1 cellular context compared by ENCODE assay signal in the genomic region with DNA sequence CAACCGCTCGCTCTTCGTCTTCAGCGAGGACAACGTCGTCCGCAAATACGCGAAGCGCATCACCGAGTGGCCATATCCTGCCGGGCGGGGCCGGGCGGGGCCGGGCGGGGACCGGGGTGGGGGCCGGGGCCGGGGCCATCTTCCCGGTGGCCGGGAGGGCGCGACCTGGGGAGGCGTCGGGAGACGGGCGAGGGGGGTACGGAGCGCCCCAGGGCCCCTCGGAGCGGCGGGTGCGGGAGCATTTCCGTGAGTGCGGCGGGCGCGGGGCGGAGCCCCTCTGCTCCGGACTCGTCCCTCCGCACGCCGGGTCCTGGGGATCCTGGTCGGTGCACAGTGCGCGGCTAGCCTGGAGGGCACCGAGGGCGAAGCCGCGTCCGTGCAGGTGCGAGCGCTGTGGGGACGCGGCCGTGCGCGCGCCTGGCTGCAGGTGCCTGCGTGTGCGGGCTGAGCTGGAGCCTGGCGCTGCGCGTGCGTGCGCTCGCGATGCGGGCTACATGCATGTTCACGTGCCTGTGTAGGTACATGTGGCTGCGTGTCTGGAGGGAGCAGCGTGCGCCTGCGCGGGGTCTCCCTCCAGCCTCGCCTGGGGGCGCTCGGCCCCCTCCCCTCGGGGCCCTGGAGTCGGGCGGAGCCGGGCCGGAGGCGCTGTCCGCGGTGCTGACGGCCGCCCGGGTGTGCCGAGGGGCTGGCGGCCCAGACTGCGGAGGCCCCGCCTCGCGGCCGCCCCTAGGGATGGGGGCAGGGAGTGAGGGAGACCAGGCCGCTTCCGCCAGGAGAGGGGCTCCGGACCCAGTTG.
TF ChIP-seq lines count a peak whose summit lies in the region.

No MANE protein-coding gene starts in this region.

TF ChIP-seq in HepG2, 621 proteins besides CTCF, POLR2A, EP300 and RAD21 (continued from another document and continues in another):
- TF ChIP-seq, protein P1, sequence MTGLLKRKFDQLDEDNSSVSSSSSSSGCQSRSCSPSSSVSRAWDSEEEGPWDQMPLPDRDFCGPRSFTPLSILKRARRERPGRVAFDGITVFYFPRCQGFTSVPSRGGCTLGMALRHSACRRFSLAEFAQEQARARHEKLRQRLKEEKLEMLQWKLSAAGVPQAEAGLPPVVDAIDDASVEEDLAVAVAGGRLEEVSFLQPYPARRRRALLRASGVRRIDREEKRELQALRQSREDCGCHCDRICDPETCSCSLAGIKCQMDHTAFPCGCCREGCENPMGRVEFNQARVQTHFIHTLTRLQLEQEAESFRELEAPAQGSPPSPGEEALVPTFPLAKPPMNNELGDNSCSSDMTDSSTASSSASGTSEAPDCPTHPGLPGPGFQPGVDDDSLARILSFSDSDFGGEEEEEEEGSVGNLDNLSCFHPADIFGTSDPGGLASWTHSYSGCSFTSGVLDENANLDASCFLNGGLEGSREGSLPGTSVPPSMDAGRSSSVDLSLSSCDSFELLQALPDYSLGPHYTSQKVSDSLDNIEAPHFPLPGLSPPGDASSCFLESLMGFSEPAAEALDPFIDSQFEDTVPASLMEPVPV (CRISPR knock-in tag; IDR thresholded peaks at IDR 0.05) = no peak
- TF ChIP-seq ZNF660 (CRISPR knock-in tag; IDR thresholded peaks at IDR 0.05; ENCODE audit: borderline replicate concordance, low read depth) (no peak), MBNL3 (CRISPR knock-in tag; conservative IDR thresholded peaks at IDR 0.05) (no peak), CENPBD1 (CRISPR knock-in tag; IDR thresholded peaks at IDR 0.05; ENCODE audit: borderline replicate concordance, low read depth) (no peak), ZNF879 (CRISPR knock-in tag; IDR thresholded peaks at IDR 0.05) (no peak), GPBP1L1 (CRISPR knock-in tag; IDR thresholded peaks at IDR 0.05) (no peak), TSC22D2 (CRISPR knock-in tag; IDR thresholded peaks at IDR 0.05; ENCODE audit: borderline replicate concordance) (0 out of 2 replicates have a peak, but pooled peaks have one; percentile 35), NR2F1 (CRISPR knock-in tag; IDR thresholded peaks at IDR 0.05) (no peak), LBX2 (CRISPR knock-in tag; IDR thresholded peaks at IDR 0.05; ENCODE audit: borderline replicate concordance) (peak; percentile 50; the same call in 1 of the 2 replicates), POLR2AphosphoS5 (IDR thresholded peaks at IDR 0.05; ENCODE audit: low read depth, low read length) (no peak), SRY (CRISPR knock-in tag; IDR thresholded peaks at IDR 0.05) (peak; percentile 48; the same call in 1 of the 2 replicates), ZNF790 (CRISPR knock-in tag; IDR thresholded peaks at IDR 0.05; ENCODE audit: borderline replicate concordance) (peak; percentile 59; the same call in 1 of the 2 replicates), SP5 (CRISPR knock-in tag; IDR thresholded peaks at IDR 0.05; ENCODE audit: borderline replicate concordance, low read depth) (no peak), HOXA7 (CRISPR knock-in tag; IDR thresholded peaks at IDR 0.05) (no peak), ZNF510 (CRISPR knock-in tag; IDR thresholded peaks at IDR 0.05; ENCODE audit: low read depth) (no peak), ZNF567 (CRISPR knock-in tag; IDR thresholded peaks at IDR 0.05; ENCODE audit: borderline replicate concordance) (no peak), ZNF430 (CRISPR knock-in tag; IDR thresholded peaks at IDR 0.05) (no peak), ZBTB7B (CRISPR knock-in tag; IDR thresholded peaks at IDR 0.05) (no peak), EZH2 (conservative IDR thresholded peaks at IDR 0.05; ENCODE audit: low read depth, low read length) (no peak), RXRB (CRISPR knock-in tag; IDR thresholded peaks at IDR 0.05; ENCODE audit: borderline replicate concordance) (no peak), ETV6 (CRISPR knock-in tag; conservative IDR thresholded peaks at IDR 0.05) (no peak), KAT2B (IDR thresholded peaks at IDR 0.05; ENCODE audit: borderline replicate concordance, low read depth, low read length) (no peak), ZNF282 (IDR thresholded peaks at IDR 0.05; ENCODE audit: partially characterized antibody) (no peak), ELF3 (CRISPR knock-in tag; IDR thresholded peaks at IDR 0.05) (no peak), ZNF839 (CRISPR knock-in tag; IDR thresholded peaks at IDR 0.05; ENCODE audit: borderline replicate concordance) (no peak), ZNF569 (CRISPR knock-in tag; IDR thresholded peaks at IDR 0.05; ENCODE audit: borderline replicate concordance) (no peak), U2AF1 (optimal IDR thresholded peaks at IDR 0.05; ENCODE audit: low read depth, low read length) (no peak), ZNF670 (CRISPR knock-in tag; IDR thresholded peaks at IDR 0.05; ENCODE audit: borderline replicate concordance) (no peak)
- TF ChIP-seq, protein P2, sequence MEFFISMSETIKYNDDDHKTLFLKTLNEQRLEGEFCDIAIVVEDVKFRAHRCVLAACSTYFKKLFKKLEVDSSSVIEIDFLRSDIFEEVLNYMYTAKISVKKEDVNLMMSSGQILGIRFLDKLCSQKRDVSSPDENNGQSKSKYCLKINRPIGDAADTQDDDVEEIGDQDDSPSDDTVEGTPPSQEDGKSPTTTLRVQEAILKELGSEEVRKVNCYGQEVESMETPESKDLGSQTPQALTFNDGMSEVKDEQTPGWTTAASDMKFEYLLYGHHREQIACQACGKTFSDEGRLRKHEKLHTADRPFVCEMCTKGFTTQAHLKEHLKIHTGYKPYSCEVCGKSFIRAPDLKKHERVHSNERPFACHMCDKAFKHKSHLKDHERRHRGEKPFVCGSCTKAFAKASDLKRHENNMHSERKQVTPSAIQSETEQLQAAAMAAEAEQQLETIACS (CRISPR knock-in tag; IDR thresholded peaks at IDR 0.05) = no peak
- TF ChIP-seq, protein P3, sequence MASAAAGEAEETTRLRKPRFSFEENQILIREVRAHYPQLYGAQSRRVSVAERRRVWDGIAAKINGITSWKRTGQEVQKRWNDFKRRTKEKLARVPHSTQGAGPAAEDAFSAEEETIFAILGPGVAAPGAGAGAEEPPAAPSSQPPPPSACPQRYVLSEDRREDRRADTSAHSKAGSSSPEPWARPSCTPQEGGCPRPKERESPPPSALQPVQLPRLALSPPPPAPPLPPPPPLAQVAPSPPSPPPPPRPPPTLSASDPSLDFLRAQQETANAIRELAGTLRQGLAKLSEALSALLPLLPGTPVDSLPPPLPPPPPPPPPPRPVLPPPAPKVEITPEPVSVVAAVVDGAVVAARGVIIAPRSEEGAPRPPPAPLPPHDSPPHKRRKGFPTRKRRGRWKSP (CRISPR knock-in tag; IDR thresholded peaks at IDR 0.05) = no peak
- TF ChIP-seq, protein P4, sequence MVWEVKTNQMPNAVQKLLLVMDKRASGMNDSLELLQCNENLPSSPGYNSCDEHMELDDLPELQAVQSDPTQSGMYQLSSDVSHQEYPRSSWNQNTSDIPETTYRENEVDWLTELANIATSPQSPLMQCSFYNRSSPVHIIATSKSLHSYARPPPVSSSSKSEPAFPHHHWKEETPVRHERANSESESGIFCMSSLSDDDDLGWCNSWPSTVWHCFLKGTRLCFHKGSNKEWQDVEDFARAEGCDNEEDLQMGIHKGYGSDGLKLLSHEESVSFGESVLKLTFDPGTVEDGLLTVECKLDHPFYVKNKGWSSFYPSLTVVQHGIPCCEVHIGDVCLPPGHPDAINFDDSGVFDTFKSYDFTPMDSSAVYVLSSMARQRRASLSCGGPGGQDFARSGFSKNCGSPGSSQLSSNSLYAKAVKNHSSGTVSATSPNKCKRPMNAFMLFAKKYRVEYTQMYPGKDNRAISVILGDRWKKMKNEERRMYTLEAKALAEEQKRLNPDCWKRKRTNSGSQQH (CRISPR knock-in tag; IDR thresholded peaks at IDR 0.05; ENCODE audit: low read depth) = no peak
- TF ChIP-seq, protein P5, sequence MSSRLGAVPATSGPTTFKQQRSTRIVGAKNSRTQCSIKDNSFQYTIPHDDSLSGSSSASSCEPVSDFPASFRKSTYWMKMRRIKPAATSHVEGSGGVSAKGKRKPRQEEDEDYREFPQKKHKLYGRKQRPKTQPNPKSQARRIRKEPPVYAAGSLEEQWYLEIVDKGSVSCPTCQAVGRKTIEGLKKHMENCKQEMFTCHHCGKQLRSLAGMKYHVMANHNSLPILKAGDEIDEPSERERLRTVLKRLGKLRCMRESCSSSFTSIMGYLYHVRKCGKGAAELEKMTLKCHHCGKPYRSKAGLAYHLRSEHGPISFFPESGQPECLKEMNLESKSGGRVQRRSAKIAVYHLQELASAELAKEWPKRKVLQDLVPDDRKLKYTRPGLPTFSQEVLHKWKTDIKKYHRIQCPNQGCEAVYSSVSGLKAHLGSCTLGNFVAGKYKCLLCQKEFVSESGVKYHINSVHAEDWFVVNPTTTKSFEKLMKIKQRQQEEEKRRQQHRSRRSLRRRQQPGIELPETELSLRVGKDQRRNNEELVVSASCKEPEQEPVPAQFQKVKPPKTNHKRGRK (CRISPR knock-in tag; IDR thresholded peaks at IDR 0.05) = no peak
- TF ChIP-seq, protein P6, sequence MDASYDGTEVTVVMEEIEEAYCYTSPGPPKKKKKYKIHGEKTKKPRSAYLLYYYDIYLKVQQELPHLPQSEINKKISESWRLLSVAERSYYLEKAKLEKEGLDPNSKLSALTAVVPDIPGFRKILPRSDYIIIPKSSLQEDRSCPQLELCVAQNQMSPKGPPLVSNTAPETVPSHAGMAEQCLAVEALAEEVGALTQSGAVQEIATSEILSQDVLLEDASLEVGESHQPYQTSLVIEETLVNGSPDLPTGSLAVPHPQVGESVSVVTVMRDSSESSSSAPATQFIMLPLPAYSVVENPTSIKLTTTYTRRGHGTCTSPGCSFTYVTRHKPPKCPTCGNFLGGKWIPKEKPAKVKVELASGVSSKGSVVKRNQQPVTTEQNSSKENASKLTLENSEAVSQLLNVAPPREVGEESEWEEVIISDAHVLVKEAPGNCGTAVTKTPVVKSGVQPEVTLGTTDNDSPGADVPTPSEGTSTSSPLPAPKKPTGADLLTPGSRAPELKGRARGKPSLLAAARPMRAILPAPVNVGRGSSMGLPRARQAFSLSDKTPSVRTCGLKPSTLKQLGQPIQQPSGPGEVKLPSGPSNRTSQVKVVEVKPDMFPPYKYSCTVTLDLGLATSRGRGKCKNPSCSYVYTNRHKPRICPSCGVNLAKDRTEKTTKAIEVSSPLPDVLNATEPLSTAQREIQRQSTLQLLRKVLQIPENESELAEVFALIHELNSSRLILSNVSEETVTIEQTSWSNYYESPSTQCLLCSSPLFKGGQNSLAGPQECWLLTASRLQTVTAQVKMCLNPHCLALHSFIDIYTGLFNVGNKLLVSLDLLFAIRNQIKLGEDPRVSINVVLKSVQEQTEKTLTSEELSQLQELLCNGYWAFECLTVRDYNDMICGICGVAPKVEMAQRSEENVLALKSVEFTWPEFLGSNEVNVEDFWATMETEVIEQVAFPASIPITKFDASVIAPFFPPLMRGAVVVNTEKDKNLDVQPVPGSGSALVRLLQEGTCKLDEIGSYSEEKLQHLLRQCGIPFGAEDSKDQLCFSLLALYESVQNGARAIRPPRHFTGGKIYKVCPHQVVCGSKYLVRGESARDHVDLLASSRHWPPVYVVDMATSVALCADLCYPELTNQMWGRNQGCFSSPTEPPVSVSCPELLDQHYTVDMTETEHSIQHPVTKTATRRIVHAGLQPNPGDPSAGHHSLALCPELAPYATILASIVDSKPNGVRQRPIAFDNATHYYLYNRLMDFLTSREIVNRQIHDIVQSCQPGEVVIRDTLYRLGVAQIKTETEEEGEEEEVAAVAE (CRISPR knock-in tag; IDR thresholded peaks at IDR 0.05; ENCODE audit: borderline replicate concordance) = no peak
- TF ChIP-seq, protein P7, sequence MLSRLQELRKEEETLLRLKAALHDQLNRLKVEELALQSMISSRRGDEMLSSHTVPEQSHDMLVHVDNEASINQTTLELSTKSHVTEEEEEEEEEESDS (CRISPR knock-in tag; IDR thresholded peaks at IDR 0.05; ENCODE audit: borderline replicate concordance) = no peak
- TF ChIP-seq, protein P8, sequence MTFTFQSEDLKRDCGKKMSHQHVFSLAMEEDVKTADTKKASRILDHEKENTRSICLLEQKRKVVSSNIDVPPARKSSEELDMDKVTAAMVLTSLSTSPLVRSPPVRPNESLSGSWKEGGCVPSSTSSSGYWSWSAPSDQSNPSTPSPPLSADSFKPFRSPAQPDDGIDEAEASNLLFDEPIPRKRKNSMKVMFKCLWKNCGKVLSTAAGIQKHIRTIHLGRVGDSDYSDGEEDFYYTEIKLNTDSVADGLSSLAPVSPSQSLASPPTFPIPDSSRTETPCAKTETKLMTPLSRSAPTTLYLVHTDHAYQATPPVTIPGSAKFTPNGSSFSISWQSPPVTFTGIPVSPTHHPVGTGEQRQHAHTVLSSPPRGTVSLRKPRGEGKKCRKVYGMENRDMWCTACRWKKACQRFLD (CRISPR knock-in tag; IDR thresholded peaks at IDR 0.05; ENCODE audit: borderline replicate concordance) = no peak
- TF ChIP-seq, protein P9, sequence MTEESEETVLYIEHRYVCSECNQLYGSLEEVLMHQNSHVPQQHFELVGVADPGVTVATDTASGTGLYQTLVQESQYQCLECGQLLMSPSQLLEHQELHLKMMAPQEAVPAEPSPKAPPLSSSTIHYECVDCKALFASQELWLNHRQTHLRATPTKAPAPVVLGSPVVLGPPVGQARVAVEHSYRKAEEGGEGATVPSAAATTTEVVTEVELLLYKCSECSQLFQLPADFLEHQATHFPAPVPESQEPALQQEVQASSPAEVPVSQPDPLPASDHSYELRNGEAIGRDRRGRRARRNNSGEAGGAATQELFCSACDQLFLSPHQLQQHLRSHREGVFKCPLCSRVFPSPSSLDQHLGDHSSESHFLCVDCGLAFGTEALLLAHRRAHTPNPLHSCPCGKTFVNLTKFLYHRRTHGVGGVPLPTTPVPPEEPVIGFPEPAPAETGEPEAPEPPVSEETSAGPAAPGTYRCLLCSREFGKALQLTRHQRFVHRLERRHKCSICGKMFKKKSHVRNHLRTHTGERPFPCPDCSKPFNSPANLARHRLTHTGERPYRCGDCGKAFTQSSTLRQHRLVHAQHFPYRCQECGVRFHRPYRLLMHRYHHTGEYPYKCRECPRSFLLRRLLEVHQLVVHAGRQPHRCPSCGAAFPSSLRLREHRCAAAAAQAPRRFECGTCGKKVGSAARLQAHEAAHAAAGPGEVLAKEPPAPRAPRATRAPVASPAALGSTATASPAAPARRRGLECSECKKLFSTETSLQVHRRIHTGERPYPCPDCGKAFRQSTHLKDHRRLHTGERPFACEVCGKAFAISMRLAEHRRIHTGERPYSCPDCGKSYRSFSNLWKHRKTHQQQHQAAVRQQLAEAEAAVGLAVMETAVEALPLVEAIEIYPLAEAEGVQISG (CRISPR knock-in tag; IDR thresholded peaks at IDR 0.05) = 0 out of 2 replicates have a peak, but pooled peaks have one; percentile 25
